Comparison of ENCODE assay signal across 7 cellular contexts in genomic region chr1:181135462-181135781, GRCh38. TPM values are rescaled to one million over a fixed set of nuclear protein-coding genes. Genes with fewer than 3 reads are reported as not detected.
DNase-seq lines count a peak whose midpoint lies in the region; ATAC-seq and TF ChIP-seq lines count a peak whose summit lies in the region.

No MANE protein-coding gene starts in this region.

- no peaks in the 10 kb centered on the region for H3K9me3 ChIP-seq in upper lobe of right lung

- no peaks in the 10 kb centered on the region for H3K36me3 Mint-ChIP-seq in IgD-negative memory B cell

- peak; percentile 39 for TF ChIP-seq CTCF in upper lobe of right lung (IDR thresholded peaks at IDR 0.05)

- no peaks in the 10 kb centered on the region for H3K36me3 ChIP-seq in upper lobe of right lung

- H3K9me3 Mint-ChIP-seq in IgD-negative memory B cell = no peaks in the 10 kb centered on the region

- peak overlapping the region; percentile 12 for H3K4me3 ChIP-seq in upper lobe of right lung

- ATAC-seq in upper lobe of right lung (peak; percentile 53), GM19035 (IDR thresholded peaks at IDR 0.05; ENCODE audit: unreplicated experiment) (no peak), GM18517 (IDR thresholded peaks at IDR 0.05; ENCODE audit: unreplicated experiment) (no peak)

- peaks cover 36% of the 10 kb centered on the region for H3K4me1 ChIP-seq in upper lobe of right lung

- peak overlapping the region; percentile 98 for H3K27ac Mint-ChIP-seq in IgD-negative memory B cell

- peaks cover 65 to 74% (median 70%) of the 10 kb centered on the region in 3 donors for H3K4me1 Mint-ChIP-seq in IgD-negative memory B cell

- H3K27me3 ChIP-seq in upper lobe of right lung = no peaks in the 10 kb centered on the region

- H3K27me3 Mint-ChIP-seq in IgD-negative memory B cell = peaks cover 5% of the 10 kb centered on the region

- intact Hi-C loops in upper lobe of right lung (cut with DNase I) = no loop called here

- DNase-seq in GM03348 (ENCODE audit: low spot score) (peak; percentile 74), iris pigment epithelial cell (ENCODE audit: low read depth) (peak; percentile 48), upper lobe of right lung (no peak)
- peak; percentile 24 for DNase-seq in activated naive CD4-positive, alpha-beta T cell treated with anti-CD3 and anti-CD28 coated beads, Interleukin-2, amount 50 U/mL, for 16 hours

- peak overlapping the region; percentile 58 to 86 (median 76) for H3K4me3 Mint-ChIP-seq in IgD-negative memory B cell

- H3K27ac ChIP-seq in upper lobe of right lung = peak overlapping the region; percentile 79

RNA-seq across cellular contexts. Expression of gene IER5, which starts 46.9 kb away (rescaled TPM):
- polyA plus RNA-seq in IgD-negative memory B cell = 31.0 TPM
- 32.0 TPM for total RNA-seq in upper lobe of right lung
